Comparison of ENCODE assay signal across 29 cellular contexts in genomic region chr2:67627456-67627855, GRCh38.
"Had no signal": no experiment of that assay in that cellular context is flagged by ENCODE, and none has a peak within 500 bp of the region (broad histone marks: within the 10 kb centered on the region; RNA-seq: fewer than 3 reads in every experiment).

No MANE protein-coding gene starts in this region.

- H3K9me3 Mint-ChIP-seq: mesothelial cell of epicardium; natural killer cell treated with Interleukin-12 subunit alpha and Interleukin-12 subunit beta and Interleukin-15 and Interleukin-18, amount 100 ng/mL, for 72 hours; neural progenitor cell had no signal

- H3K4me3 ChIP-seq: dorsolateral prefrontal cortex, esophagus squamous epithelium, lower lobe of right lung, mucosa of descending colon, neural progenitor cell, prostate gland, thoracic aorta, tibial nerve, upper lobe of left lung had no signal

- ATAC-seq: left colon; left ventricle myocardium superior; lower lobe of right lung; mucosa of descending colon; natural killer cell treated with Interleukin-12 subunit alpha and Interleukin-12 subunit beta and Interleukin-15 and Interleukin-18, amount 100 ng/mL, for 72 hours; right cardiac atrium; stimulated activated naive B cell treated with anti-CD40 and anti-IgM and Interleukin-4, amounts not matched to agents 10 μg/mL and 1 μg/mL and 100 μg/mL, for 72 hours had no signal

- H3K27me3 ChIP-seq: esophagus squamous epithelium, neural progenitor cell, tibial nerve, upper lobe of left lung had no signal

- H3K4me2 ChIP-seq: neural progenitor cell had no signal

- H3K4me3 Mint-ChIP-seq: immature natural killer cell; memory B cell; mesothelial cell of epicardium; naive B cell; natural killer cell treated with Interleukin-12 subunit alpha and Interleukin-12 subunit beta and Interleukin-15 and Interleukin-18, amount 100 ng/mL, for 72 hours; neural progenitor cell; stimulated activated naive B cell treated with anti-CD40 and anti-IgM and Interleukin-4, amounts not matched to agents 10 μg/mL and 1 μg/mL and 100 μg/mL, for 72 hours; stimulated activated naive CD8-positive, alpha-beta T cell treated with anti-CD3 and anti-CD28 coated beads, Interleukin-15, Interleukin-2, amounts not matched to agents 100 ng/mL and 50 ng/mL, for 24 hours had no signal

- DNase-seq: dorsolateral prefrontal cortex; effector CD4-positive, alpha-beta T cell; esophagus squamous epithelium; hypothalamus; immature natural killer cell; islet precursor cell; left colon; left ventricle myocardium superior; lower lobe of right lung; mucosa of descending colon; naive B cell; right cardiac atrium; small intestine; stimulated activated CD4-positive, alpha-beta T cell treated with anti-CD3 and anti-CD28 coated beads, Interleukin-15, amount 100 ng/mL, for 24 hours; stimulated activated CD4-positive, alpha-beta T cell treated with anti-CD3 and anti-CD28 coated beads, Interleukin-2, amount 100 ng/mL, for 48 hours; stimulated activated naive B cell treated with anti-CD40 and anti-IgM and Interleukin-4, amounts not matched to agents 10 μg/mL and 1 μg/mL and 100 μg/mL, for 72 hours; upper lobe of left lung had no signal

- H3K36me3 Mint-ChIP-seq: memory B cell; mesothelial cell of epicardium; naive B cell; natural killer cell treated with Interleukin-12 subunit alpha and Interleukin-12 subunit beta and Interleukin-15 and Interleukin-18, amount 100 ng/mL, for 72 hours; neural progenitor cell; stimulated activated naive B cell treated with anti-CD40 and anti-IgM and Interleukin-4, amounts not matched to agents 10 μg/mL and 1 μg/mL and 100 μg/mL, for 72 hours had no signal

- H2AFZ ChIP-seq: neural progenitor cell had no signal

- H3K36me3 ChIP-seq: esophagus squamous epithelium, lower lobe of right lung, neural progenitor cell, prostate gland, thoracic aorta, tibial nerve, upper lobe of left lung had no signal

- H3K27ac ChIP-seq: dorsolateral prefrontal cortex, esophagus squamous epithelium, lower lobe of right lung, neural progenitor cell, prostate gland, thoracic aorta, tibial nerve, upper lobe of left lung had no signal

- H3K9ac ChIP-seq: neural progenitor cell had no signal

- FAIRE-seq: colon, endothelial cell of umbilical vein, frontal cortex, small intestine, urothelium cell line had no signal

- H3K9me3 ChIP-seq: esophagus squamous epithelium, lower lobe of right lung, mucosa of descending colon, prostate gland, thoracic aorta, tibial nerve, upper lobe of left lung had no signal

- H3K4me1 Mint-ChIP-seq: memory B cell; naive B cell; stimulated activated naive B cell treated with anti-CD40 and anti-IgM and Interleukin-4, amounts not matched to agents 10 μg/mL and 1 μg/mL and 100 μg/mL, for 72 hours had no signal

- H3K27ac Mint-ChIP-seq: immature natural killer cell; memory B cell; naive B cell; natural killer cell treated with Interleukin-12 subunit alpha and Interleukin-12 subunit beta and Interleukin-15 and Interleukin-18, amount 100 ng/mL, for 72 hours; neural progenitor cell; stimulated activated naive B cell treated with anti-CD40 and anti-IgM and Interleukin-4, amounts not matched to agents 10 μg/mL and 1 μg/mL and 100 μg/mL, for 72 hours; stimulated activated naive CD8-positive, alpha-beta T cell treated with anti-CD3 and anti-CD28 coated beads, Interleukin-15, Interleukin-2, amounts not matched to agents 100 ng/mL and 50 ng/mL, for 24 hours had no signal

- H3K4me1 ChIP-seq: esophagus squamous epithelium, lower lobe of right lung, prostate gland, tibial nerve, upper lobe of left lung had no signal
